Comparison of ENCODE assay signal across 21 cellular contexts in the genomic region with DNA sequence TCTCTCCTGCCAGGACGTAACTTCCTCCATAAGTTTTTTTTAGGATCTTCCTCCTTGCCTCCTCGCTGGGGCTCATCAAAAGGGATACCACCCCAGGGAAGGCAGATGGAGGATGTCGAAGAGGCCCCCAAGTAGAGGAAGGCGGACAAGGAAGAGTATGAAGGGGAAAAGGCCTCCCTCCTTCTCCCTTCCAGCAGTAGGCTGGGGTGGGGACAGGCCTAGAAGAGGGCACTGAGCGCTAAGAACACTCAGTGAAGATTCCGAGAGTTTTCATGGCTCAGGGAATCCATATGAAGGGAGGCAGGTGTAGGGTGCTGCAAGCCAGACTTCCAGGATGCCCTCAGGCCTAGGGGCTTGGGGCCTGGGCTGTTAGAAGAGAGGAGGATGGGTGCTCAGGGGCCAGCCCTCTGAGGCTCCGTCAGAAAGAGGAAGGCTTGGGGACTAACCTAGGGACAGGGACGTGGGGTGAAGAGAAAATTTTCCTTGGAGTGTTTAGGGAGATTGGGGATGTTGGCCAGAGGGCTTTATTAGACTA. TPM values are rescaled to one million over a fixed set of nuclear protein-coding genes. Genes with fewer than 3 reads are reported as not detected.
A peak's percentile ranks its signal among the peaks of the same experiment; 100 is the strongest.
DNase-seq lines count a peak whose midpoint lies in the region; ATAC-seq and TF ChIP-seq lines count a peak whose summit lies in the region.
"Had no signal": no experiment of that assay in that cellular context is flagged by ENCODE, and none has a peak within 500 bp of the region (broad histone marks: within the 10 kb centered on the region; RNA-seq: fewer than 3 reads in every experiment).

No MANE protein-coding gene starts in this region.

- TF ChIP-seq CTCF in tibial artery (IDR thresholded peaks at IDR 0.05), result no peak

- peak overlapping the region; percentile 12 to 95 for H3K27ac ChIP-seq in tibial artery
- H3K27ac ChIP-seq: foreskin keratinocyte, left ventricle myocardium inferior, SJSA1 had no signal

- H3K4me1 ChIP-seq in mucosa of stomach (ENCODE audit: control insufficient read depth, insufficient read depth, low read length) (peaks cover 52% of the 10 kb centered on the region), tibial artery (peaks cover 9 to 54% (median 35%) of the 10 kb centered on the region in 4 donors)

- POLR2A ChIA-PET in activated CD4-positive, alpha-beta T cell treated with anti-CD3 and anti-CD28 coated beads for 36 hours (lab: Charles Lee), result no interaction called here

- H3K9me3 ChIP-seq in mucosa of stomach (ENCODE audit: control insufficient read depth, low read length), result no peaks in the 10 kb centered on the region
- no peaks in the 10 kb centered on the region for H3K9me3 ChIP-seq in tibial artery
- H3K9me3 ChIP-seq: left ventricle myocardium inferior, SJSA1 had no signal

- no peak for TF ChIP-seq POLR2A in erythroblast (IDR thresholded peaks at IDR 0.05; ENCODE audit: low read length)

- no peak overlapping the region for H3K4me3 Mint-ChIP-seq in activated CD4-positive, alpha-beta T cell treated with anti-CD3 and anti-CD28 coated beads for 36 hours
- no peak overlapping the region for H3K4me3 Mint-ChIP-seq in activated T-helper 17 cell treated with anti-CD3 and anti-CD28 coated beads, Interleukin-2, amount 50 U/mL, for 72 hours
- H3K4me3 Mint-ChIP-seq: activated T-cell treated with anti-CD3 and anti-CD28 coated beads, Interleukin-2, amount 50 U/mL, for 24 hours had no signal

- no peaks in the 10 kb centered on the region for H3K36me3 ChIP-seq in mucosa of stomach (ENCODE audit: control insufficient read depth, insufficient read depth, low read length)
- H3K36me3 ChIP-seq in tibial artery, result no peaks in the 10 kb centered on the region
- H3K36me3 ChIP-seq: left ventricle myocardium inferior, SJSA1 had no signal

- H3K27me3 Mint-ChIP-seq in activated CD4-positive, alpha-beta T cell treated with anti-CD3 and anti-CD28 coated beads for 36 hours, result no peaks in the 10 kb centered on the region
- H3K27me3 Mint-ChIP-seq in activated T-helper 17 cell treated with anti-CD3 and anti-CD28 coated beads, Interleukin-2, amount 50 U/mL, for 72 hours, result no peaks in the 10 kb centered on the region
- H3K27me3 Mint-ChIP-seq: activated T-cell treated with anti-CD3 and anti-CD28 coated beads, Interleukin-2, amount 50 U/mL, for 24 hours had no signal

- CTCF ChIA-PET in activated CD4-positive, alpha-beta T cell treated with anti-CD3 and anti-CD28 coated beads for 36 hours (lab: Charles Lee), result interaction anchor here (5.5 kb wide), 1 partner anchor 27 kb away, joined by 66 read pairs; no protein-coding TSS in a partner anchor

- H3K36me3 Mint-ChIP-seq in activated CD4-positive, alpha-beta T cell treated with anti-CD3 and anti-CD28 coated beads for 36 hours (ENCODE audit: low read depth), result no peaks in the 10 kb centered on the region
- H3K36me3 Mint-ChIP-seq in activated T-helper 17 cell treated with anti-CD3 and anti-CD28 coated beads, Interleukin-2, amount 50 U/mL, for 72 hours (ENCODE audit: low read depth), result no peaks in the 10 kb centered on the region
- H3K36me3 Mint-ChIP-seq: activated naive CD4-positive, alpha-beta T cell treated with anti-CD3 and anti-CD28 coated beads, Interleukin-2, amount 10 ng/mL, durations not matched to agents 7 days and 5 days had no signal

- no peak overlapping the region for H3K4me3 ChIP-seq in mucosa of stomach (ENCODE audit: low read length)
- H3K4me3 ChIP-seq in tibial artery, result no peak overlapping the region
- H3K4me3 ChIP-seq: left ventricle myocardium inferior, SJSA1, smooth muscle cell had no signal

- no peaks in the 10 kb centered on the region for H3K9me3 Mint-ChIP-seq in activated CD4-positive, alpha-beta T cell treated with anti-CD3 and anti-CD28 coated beads for 36 hours (ENCODE audit: low read depth)
- H3K9me3 Mint-ChIP-seq in activated T-helper 17 cell treated with anti-CD3 and anti-CD28 coated beads, Interleukin-2, amount 50 U/mL, for 72 hours, result no peaks in the 10 kb centered on the region
- H3K9me3 Mint-ChIP-seq: activated naive CD4-positive, alpha-beta T cell treated with anti-CD3 and anti-CD28 coated beads, Interleukin-2, amount 10 ng/mL, durations not matched to agents 7 days and 5 days; activated T-cell treated with anti-CD3 and anti-CD28 coated beads, Interleukin-2, amount 50 U/mL, for 24 hours had no signal

- no peak for DNase-seq in activated CD4-positive, alpha-beta T cell treated with anti-CD3 and anti-CD28 coated beads for 36 hours
- DNase-seq in activated CD4-positive, alpha-beta T cell treated with anti-CD3 and anti-CD28 coated beads for 4 hours, result no peak
- peak in 1 of 2 donors; percentile 51 for DNase-seq in tibial artery
- DNase-seq in erythroblast (lab: John Stamatoyannopoulos, UW), result no peak
- DNase-seq in effector CD8-positive, alpha-beta T cell (lab: John Stamatoyannopoulos, UW), result no peak
- DNase-seq: 8988T; activated CD4-positive, alpha-beta T cell treated with anti-CD3 and anti-CD28 coated beads for 48 hours; activated naive CD4-positive, alpha-beta T cell treated with anti-CD3 and anti-CD28 coated beads, Interleukin-2, amount 10 ng/mL, durations not matched to agents 7 days and 5 days; activated T-cell treated with anti-CD3 and anti-CD28 coated beads, Interleukin-2, amount 50 U/mL, for 24 hours; DND-41; foreskin keratinocyte; left ventricle myocardium inferior; NCI-H1436; PC-3; stimulated activated CD4-positive, alpha-beta T cell treated with anti-CD3 and anti-CD28 coated beads, Interleukin-4, amount 100 ng/mL, for 24 hours had no signal

- intact Hi-C loops in activated CD4-positive, alpha-beta T cell treated with anti-CD3 and anti-CD28 coated beads for 36 hours (cut with DNase I, micrococcal nuclease), result loop anchor here (5.0 to 10.0 kb wide), 4 partner anchors 268 to 1654 kb away; a partner anchor contains a TSS
- intact Hi-C loops in tibial artery (cut with DNase I; ENCODE audit: low total_unique reads), result loop anchor here (10.0 kb wide), 1 partner anchor 88 kb away; a partner anchor contains a TSS

- no peaks in the 10 kb centered on the region for H3K27me3 ChIP-seq in mucosa of stomach (ENCODE audit: control insufficient read depth, insufficient read depth, low read length)
- no peaks in the 10 kb centered on the region for H3K27me3 ChIP-seq in tibial artery
- H3K27me3 ChIP-seq: foreskin keratinocyte, SJSA1 had no signal

- no peak for ATAC-seq in activated CD4-positive, alpha-beta T cell treated with anti-CD3 and anti-CD28 coated beads for 36 hours
- no peak for ATAC-seq in activated T-helper 17 cell treated with anti-CD3 and anti-CD28 coated beads, Interleukin-2, amount 50 U/mL, for 72 hours (replicated peaks)
- no peak for ATAC-seq in GM21390 (IDR thresholded peaks at IDR 0.05; ENCODE audit: unreplicated experiment)
- ATAC-seq: foreskin keratinocyte, PC-3 had no signal

- peaks cover 23% of the 10 kb centered on the region for H3K4me1 Mint-ChIP-seq in activated CD4-positive, alpha-beta T cell treated with anti-CD3 and anti-CD28 coated beads for 36 hours
- peaks cover 24% of the 10 kb centered on the region for H3K4me1 Mint-ChIP-seq in activated T-helper 17 cell treated with anti-CD3 and anti-CD28 coated beads, Interleukin-2, amount 50 U/mL, for 72 hours

- H3K27ac Mint-ChIP-seq in activated CD4-positive, alpha-beta T cell treated with anti-CD3 and anti-CD28 coated beads for 36 hours, result peak overlapping the region; percentile 8
- H3K27ac Mint-ChIP-seq in activated T-helper 17 cell treated with anti-CD3 and anti-CD28 coated beads, Interleukin-2, amount 50 U/mL, for 72 hours, result peak overlapping the region; percentile 42
- H3K27ac Mint-ChIP-seq: activated naive CD4-positive, alpha-beta T cell treated with anti-CD3 and anti-CD28 coated beads, Interleukin-2, amount 10 ng/mL, durations not matched to agents 7 days and 5 days; activated T-cell treated with anti-CD3 and anti-CD28 coated beads, Interleukin-2, amount 50 U/mL, for 24 hours; CD14-positive monocyte had no signal

- peak overlapping the region; percentile 3 for H3K9ac ChIP-seq in mucosa of stomach (ENCODE audit: low read length)

RNA-seq across cellular contexts. Expression of a gene that starts 1.8 kb away (rescaled TPM):
- total RNA-seq in activated CD4-positive, alpha-beta T cell treated with anti-CD3 and anti-CD28 coated beads for 36 hours, result 10 to 100 TPM; 12.5 to 13.4 TPM
- total RNA-seq in activated T-helper 17 cell treated with anti-CD3 and anti-CD28 coated beads, Interleukin-2, amount 50 U/mL, for 72 hours, result 1 to 10 TPM in 1 of 2 donors, under 1 TPM in 1; 0.87 to 2.8 TPM

RNA-seq across cellular contexts. Expression of a gene that starts 41.7 kb away (rescaled TPM):
- 1 to 10 TPM; 1.2 to 2.0 TPM for total RNA-seq in activated CD4-positive, alpha-beta T cell treated with anti-CD3 and anti-CD28 coated beads for 36 hours
- 1 to 10 TPM in 1 of 2 donors, under 1 TPM in 1; 0.95 to 2.6 TPM for total RNA-seq in activated T-helper 17 cell treated with anti-CD3 and anti-CD28 coated beads, Interleukin-2, amount 50 U/mL, for 72 hours

RNA-seq across cellular contexts. Expression of a gene that starts 54.1 kb away (rescaled TPM):
- total RNA-seq in activated CD4-positive, alpha-beta T cell treated with anti-CD3 and anti-CD28 coated beads for 36 hours, result 10 to 100 TPM; 27.9 to 35.3 TPM
- 10 to 100 TPM; 18.5 to 34.4 TPM for total RNA-seq in activated T-helper 17 cell treated with anti-CD3 and anti-CD28 coated beads, Interleukin-2, amount 50 U/mL, for 72 hours

RNA-seq across cellular contexts. Expression of a gene that starts 58.3 kb away (rescaled TPM):
- total RNA-seq in activated CD4-positive, alpha-beta T cell treated with anti-CD3 and anti-CD28 coated beads for 36 hours, result 10 to 100 TPM; 39.4 to 75.6 TPM
- total RNA-seq in activated T-helper 17 cell treated with anti-CD3 and anti-CD28 coated beads, Interleukin-2, amount 50 U/mL, for 72 hours, result 100 to 1,000 TPM in 1 of 2 donors, 10 to 100 TPM in 1; 80.1 to 183 TPM
